Comparison of ENCODE assay signal across 1 cellular context in genomic region chr3:9820543-9820942, GRCh38.
TF ChIP-seq lines count a peak whose summit lies in the region.

No MANE protein-coding gene starts in this region.

TF ChIP-seq in SK-N-SH treated with all-trans-retinoic acid at 6 μM for 48 hours, 23 proteins besides CTCF, POLR2A, EP300 and RAD21 (continued from another document):
- TF ChIP-seq POU6F1 (CRISPR knock-in tag; IDR thresholded peaks at IDR 0.05; ENCODE audit: borderline replicate concordance, low read depth) (no peak), SNAI2 (CRISPR knock-in tag; IDR thresholded peaks at IDR 0.05) (no peak), ZNF565 (CRISPR knock-in tag; conservative IDR thresholded peaks at IDR 0.05; ENCODE audit: low read depth) (no peak), ZFP3 (CRISPR knock-in tag; IDR thresholded peaks at IDR 0.05) (no peak), OSR1 (CRISPR knock-in tag; IDR thresholded peaks at IDR 0.05) (no peak), GLIS3 (CRISPR knock-in tag; IDR thresholded peaks at IDR 0.05) (no peak), TCF4 (CRISPR knock-in tag; IDR thresholded peaks at IDR 0.05; ENCODE audit: borderline replicate concordance) (no peak), ESRRG (CRISPR knock-in tag; IDR thresholded peaks at IDR 0.05) (no peak)
